8 cellular contexts compared by ENCODE assay signal in the genomic region with DNA sequence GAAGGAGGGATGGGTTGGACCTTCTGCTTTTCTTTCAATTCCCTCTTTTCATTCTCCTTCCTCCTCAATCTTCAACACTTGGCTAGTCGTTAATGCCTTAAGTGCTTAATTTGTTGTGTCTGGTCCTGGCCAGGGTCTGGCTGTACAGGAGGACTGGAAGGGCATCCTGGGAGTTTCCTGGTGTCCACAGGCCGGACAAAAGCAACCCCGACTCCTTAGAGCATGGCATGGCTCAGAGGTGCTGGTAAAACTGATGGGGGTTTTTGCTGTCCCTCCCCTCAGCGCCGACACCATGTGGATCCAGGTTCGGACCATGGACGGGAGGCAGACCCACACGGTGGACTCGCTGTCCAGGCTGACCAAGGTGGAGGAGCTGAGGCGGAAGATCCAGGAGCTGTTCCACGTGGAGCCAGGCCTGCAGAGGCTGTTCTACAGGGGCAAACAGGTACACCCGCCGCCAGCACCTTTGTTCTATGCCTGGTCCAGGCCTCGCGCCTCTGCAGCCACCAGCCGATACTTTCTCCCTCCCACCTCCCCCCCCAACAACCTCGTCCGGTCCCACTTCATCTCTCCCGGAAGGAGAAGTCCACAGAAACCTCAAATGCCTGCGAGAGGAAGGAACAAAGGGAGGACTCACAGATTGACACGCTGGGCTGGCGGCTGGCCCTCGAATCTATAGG. TPM values are rescaled to one million over a fixed set of nuclear protein-coding genes. Genes with fewer than 3 reads are reported as not detected.
DNase-seq lines count a peak whose midpoint lies in the region; ATAC-seq and TF ChIP-seq lines count a peak whose summit lies in the region.

No MANE protein-coding gene starts in this region.

- no peak for DNase-seq in CD14-positive monocyte (ENCODE audit: low spot score)
- DNase-seq in H4 (ENCODE audit: low spot score): peak; percentile 62
- peak; percentile 35 to 54 for DNase-seq in SW 1271 (lab: John Stamatoyannopoulos, UW)
- no peak for DNase-seq in endothelial cell (ENCODE audit: low spot score)
- DNase-seq in natural killer cell treated with Interleukin-12 subunit alpha and Interleukin-12 subunit beta and Interleukin-15 and Interleukin-18, amount 100 ng/mL, for 72 hours (ENCODE audit: low spot score): no peak
- DNase-seq in NCI-H2227 treated with DMSO at 0.1 percent for 48 hours (lab: John Stamatoyannopoulos, UW): no peak

- H3K27ac Mint-ChIP-seq in CD14-positive monocyte (peak overlapping the region; percentile 69 to 89 (median 84)), endothelial cell (ENCODE audit: unreplicated experiment) (no peak overlapping the region)
- peak overlapping the region; percentile 63 to 97 for H3K27ac Mint-ChIP-seq in natural killer cell treated with Interleukin-12 subunit alpha and Interleukin-12 subunit beta and Interleukin-15 and Interleukin-18, amount 100 ng/mL, for 72 hours

- H3K27me3 Mint-ChIP-seq in CD14-positive monocyte (ENCODE audit: low read depth in 3 of 3): peaks cover 0 to 6% (median 0%) of the 10 kb centered on the region in 3 donors
- peaks cover 2% of the 10 kb centered on the region for H3K27me3 Mint-ChIP-seq in endothelial cell (ENCODE audit: unreplicated experiment)
- H3K27me3 Mint-ChIP-seq in natural killer cell treated with Interleukin-12 subunit alpha and Interleukin-12 subunit beta and Interleukin-15 and Interleukin-18, amount 100 ng/mL, for 72 hours: no peaks in the 10 kb centered on the region

- H3K4me3 Mint-ChIP-seq in CD14-positive monocyte (peak overlapping the region; percentile 90 to 91), endothelial cell (ENCODE audit: unreplicated experiment) (peak overlapping the region; percentile 94)
- peak overlapping the region; percentile 100 for H3K4me3 Mint-ChIP-seq in natural killer cell treated with Interleukin-12 subunit alpha and Interleukin-12 subunit beta and Interleukin-15 and Interleukin-18, amount 100 ng/mL, for 72 hours

- ATAC-seq in natural killer cell treated with Interleukin-12 subunit alpha and Interleukin-12 subunit beta and Interleukin-15 and Interleukin-18, amount 100 ng/mL, for 72 hours: no peak
- no peak for ATAC-seq in HG02623 (IDR thresholded peaks at IDR 0.05; ENCODE audit: unreplicated experiment)
- ATAC-seq in HG03135 (IDR thresholded peaks at IDR 0.05; ENCODE audit: unreplicated experiment): no peak

- H3K9me3 Mint-ChIP-seq in CD14-positive monocyte: no peaks in the 10 kb centered on the region
- H3K9me3 Mint-ChIP-seq in endothelial cell (ENCODE audit: unreplicated experiment): no peaks in the 10 kb centered on the region
- H3K9me3 Mint-ChIP-seq in natural killer cell treated with Interleukin-12 subunit alpha and Interleukin-12 subunit beta and Interleukin-15 and Interleukin-18, amount 100 ng/mL, for 72 hours: no peaks in the 10 kb centered on the region

- intact Hi-C loops in CD14-positive monocyte (cut with micrococcal nuclease): loop anchor here (1.0 to 10.0 kb wide), 7 partner anchors 38 to 186 kb away; no protein-coding TSS in a partner anchor

- TF ChIP-seq CTCF in CD14-positive monocyte (IDR thresholded peaks at IDR 0.05) (no peak), endothelial cell (IDR thresholded peaks at IDR 0.05; ENCODE audit: unreplicated experiment) (no peak)

- H3K36me3 Mint-ChIP-seq in CD14-positive monocyte: peaks cover 10 to 21% of the 10 kb centered on the region in 2 donors
- no peaks in the 10 kb centered on the region for H3K36me3 Mint-ChIP-seq in endothelial cell (ENCODE audit: low read depth, unreplicated experiment)
- peaks cover 13% of the 10 kb centered on the region for H3K36me3 Mint-ChIP-seq in natural killer cell treated with Interleukin-12 subunit alpha and Interleukin-12 subunit beta and Interleukin-15 and Interleukin-18, amount 100 ng/mL, for 72 hours

- H3K4me1 Mint-ChIP-seq in CD14-positive monocyte (peaks cover 62% of the 10 kb centered on the region), endothelial cell (ENCODE audit: unreplicated experiment) (peaks cover 9% of the 10 kb centered on the region)
- H3K4me1 Mint-ChIP-seq in natural killer cell treated with Interleukin-12 subunit alpha and Interleukin-12 subunit beta and Interleukin-15 and Interleukin-18, amount 100 ng/mL, for 72 hours (ENCODE audit: low read depth in 2 of 2): peaks cover 47 to 51% of the 10 kb centered on the region in 2 donors

RNA-seq across cellular contexts. Expression of a gene that starts 1.4 kb away (rescaled TPM):
- polyA plus RNA-seq in CD14-positive monocyte: under 1 TPM; 0.06 to 0.63 TPM
- total RNA-seq in H4 (2014; rRNA removed; shearing (Covaris generic)): 26.9 and 35.8 TPM in 2 replicates
- total RNA-seq in endothelial cell (ENCODE audit: unreplicated experiment): 16.8 TPM
- 100 to 1,000 TPM in 1 of 2 donors, 10 to 100 TPM in 1; 75.5 to 201 TPM for total RNA-seq in natural killer cell treated with Interleukin-12 subunit alpha and Interleukin-12 subunit beta and Interleukin-15 and Interleukin-18, amount 100 ng/mL, for 72 hours

RNA-seq across cellular contexts. Expression of a gene that starts 8.0 kb away (rescaled TPM):
- 1 to 10 TPM in 1 of 2 donors, under 1 TPM in 1; 0.46 to 1.0 TPM for polyA plus RNA-seq in CD14-positive monocyte
- not detected in 2 replicates for total RNA-seq in H4 (2014; rRNA removed; shearing (Covaris generic))
- total RNA-seq in endothelial cell (ENCODE audit: unreplicated experiment): not detected
- total RNA-seq in natural killer cell treated with Interleukin-12 subunit alpha and Interleukin-12 subunit beta and Interleukin-15 and Interleukin-18, amount 100 ng/mL, for 72 hours: 1 to 10 TPM; 1.6 to 2.2 TPM

RNA-seq across cellular contexts. Expression of a gene that starts 43.3 kb away (rescaled TPM):
- 100 to 1,000 TPM; 138 to 151 TPM for polyA plus RNA-seq in CD14-positive monocyte
- 86.6 and 92.1 TPM in 2 replicates for total RNA-seq in H4 (2014; rRNA removed; shearing (Covaris generic))
- total RNA-seq in endothelial cell (ENCODE audit: unreplicated experiment): 73.1 TPM
- total RNA-seq in natural killer cell treated with Interleukin-12 subunit alpha and Interleukin-12 subunit beta and Interleukin-15 and Interleukin-18, amount 100 ng/mL, for 72 hours: 10 to 100 TPM; 25.1 to 34.0 TPM

RNA-seq across cellular contexts. Expression of a gene that starts 58.2 kb away (rescaled TPM):
- 10 to 100 TPM in 1 of 2 donors, 1 to 10 TPM in 1; 6.4 to 12.7 TPM for polyA plus RNA-seq in CD14-positive monocyte
- 4.6 and 7.2 TPM in 2 replicates for total RNA-seq in H4 (2014; rRNA removed; shearing (Covaris generic))
- 42.4 TPM for total RNA-seq in endothelial cell (ENCODE audit: unreplicated experiment)
- total RNA-seq in natural killer cell treated with Interleukin-12 subunit alpha and Interleukin-12 subunit beta and Interleukin-15 and Interleukin-18, amount 100 ng/mL, for 72 hours: 10 to 100 TPM; 57.0 to 63.1 TPM

Comparison
In these comparisons a context has a peak if more than half of its experiments do, and no peak if none do; other contexts are left out.
1. DNase-seq: peak in H4 (single experiment) and SW 1271 (2 of 2); none in CD14-positive monocyte (single experiment), endothelial cell (single experiment), natural killer cell treated with Interleukin-12 subunit alpha and Interleukin-12 subunit beta and Interleukin-15 and Interleukin-18, amount 100 ng/mL, for 72 hours (single experiment) and NCI-H2227 treated with DMSO at 0.1 percent for 48 hours (single experiment).
2. Peak in every context shown above with its lines, with median percentiles within 50 percentile points of each other: H3K4me3 Mint-ChIP-seq.